9 cellular contexts compared by ENCODE assay signal in genomic region chr19:48745208-48745995, GRCh38. TPM values are rescaled to one million over a fixed set of nuclear protein-coding genes. Genes with fewer than 3 reads are reported as not detected.
A peak's percentile ranks its signal among the peaks of the same experiment; 100 is the strongest.
DNase-seq lines count a peak whose midpoint lies in the region; ATAC-seq and TF ChIP-seq lines count a peak whose summit lies in the region.
"Had no signal": no experiment of that assay in that cellular context is flagged by ENCODE, and none has a peak within 500 bp of the region (broad histone marks: within the 10 kb centered on the region; RNA-seq: fewer than 3 reads in every experiment).

No MANE protein-coding gene starts in this region.

- peak; percentile 48 for ATAC-seq in Right ventricle myocardium inferior
- ATAC-seq in GM19455 (IDR thresholded peaks at IDR 0.05; ENCODE audit: unreplicated experiment) = no peak
- ATAC-seq in GM21367 (IDR thresholded peaks at IDR 0.05; ENCODE audit: unreplicated experiment) = no peak

- no peak for TF ChIP-seq CTCF in left ventricle myocardium inferior (IDR thresholded peaks at IDR 0.05; ENCODE audit: borderline replicate concordance)

- DNase-seq in Right ventricle myocardium inferior (ENCODE audit: missing footprints) = no peak
- DNase-seq in left ventricle myocardium inferior = no peak
- DNase-seq in NCI-H446 (lab: John Stamatoyannopoulos, UW) = peak; percentile 44 to 79
- DNase-seq in activated CD4-positive, alpha-beta T cell treated with anti-CD3 and anti-CD28 coated beads, Interleukin-2, amount 10 ng/mL, durations not matched to agents 7 days and 5 days = peak; percentile 67
- DNase-seq in erythroblast (lab: John Stamatoyannopoulos, UW) = peak; percentile 81 to 86
- DNase-seq in nucleus accumbens (lab: John Stamatoyannopoulos, UW) = peak in 49 of 56 donors; percentile 3 to 78 (median 37)

- H3K9me3 Mint-ChIP-seq in activated CD4-positive, alpha-beta T cell treated with anti-CD3 and anti-CD28 coated beads, Interleukin-2, amount 10 ng/mL, durations not matched to agents 7 days and 5 days = no peaks in the 10 kb centered on the region
- H3K9me3 Mint-ChIP-seq: activated naive CD4-positive, alpha-beta T cell treated with anti-CD3 and anti-CD28 coated beads, Interleukin-2, amount 50 U/mL, for 24 hours had no signal

- no peak overlapping the region for H3K4me3 ChIP-seq in left ventricle myocardium inferior

- H3K27ac ChIP-seq in left ventricle myocardium inferior (replicated peaks) = no peak overlapping the region

- POLR2A ChIA-PET in activated CD4-positive, alpha-beta T cell treated with anti-CD3 and anti-CD28 coated beads, Interleukin-2, amount 10 ng/mL, durations not matched to agents 7 days and 5 days (lab: Charles Lee) = no interaction called here

- peaks cover 16% of the 10 kb centered on the region for H3K27me3 Mint-ChIP-seq in activated CD4-positive, alpha-beta T cell treated with anti-CD3 and anti-CD28 coated beads, Interleukin-2, amount 10 ng/mL, durations not matched to agents 7 days and 5 days

- H3K9me3 ChIP-seq in left ventricle myocardium inferior (replicated peaks) = no peaks in the 10 kb centered on the region

- H3K4me1 Mint-ChIP-seq in activated CD4-positive, alpha-beta T cell treated with anti-CD3 and anti-CD28 coated beads, Interleukin-2, amount 10 ng/mL, durations not matched to agents 7 days and 5 days = peaks cover 25% of the 10 kb centered on the region

- no peak for TF ChIP-seq POLR2A in erythroblast (IDR thresholded peaks at IDR 0.05; ENCODE audit: low read length)

- no peaks in the 10 kb centered on the region for H3K36me3 Mint-ChIP-seq in activated CD4-positive, alpha-beta T cell treated with anti-CD3 and anti-CD28 coated beads, Interleukin-2, amount 10 ng/mL, durations not matched to agents 7 days and 5 days (ENCODE audit: low read depth)
- H3K36me3 Mint-ChIP-seq: activated naive CD4-positive, alpha-beta T cell treated with anti-CD3 and anti-CD28 coated beads, Interleukin-2, amount 50 U/mL, for 24 hours had no signal

- H3K4me1 ChIP-seq in left ventricle myocardium inferior = peaks cover 31% of the 10 kb centered on the region

- no peak overlapping the region for H3K27ac Mint-ChIP-seq in activated CD4-positive, alpha-beta T cell treated with anti-CD3 and anti-CD28 coated beads, Interleukin-2, amount 10 ng/mL, durations not matched to agents 7 days and 5 days

- intact Hi-C loops in Right ventricle myocardium inferior (cut with DNase I) = no loop called here
- intact Hi-C loops in left ventricle myocardium inferior (cut with micrococcal nuclease) = loop anchor here (10.0 kb wide), 1 partner anchor 101 kb away; the partner anchor contains the start of gene CA11

- peaks cover 12% of the 10 kb centered on the region for H3K27me3 ChIP-seq in left ventricle myocardium inferior (ENCODE audit: low read depth)

- CTCF ChIA-PET in activated CD4-positive, alpha-beta T cell treated with anti-CD3 and anti-CD28 coated beads, Interleukin-2, amount 10 ng/mL, durations not matched to agents 7 days and 5 days (lab: Charles Lee) = no interaction called here

- peaks cover 4% of the 10 kb centered on the region for H3K36me3 ChIP-seq in left ventricle myocardium inferior

- H3K4me3 Mint-ChIP-seq in activated CD4-positive, alpha-beta T cell treated with anti-CD3 and anti-CD28 coated beads, Interleukin-2, amount 10 ng/mL, durations not matched to agents 7 days and 5 days = no peak overlapping the region
- H3K4me3 Mint-ChIP-seq: activated naive CD4-positive, alpha-beta T cell treated with anti-CD3 and anti-CD28 coated beads, Interleukin-2, amount 50 U/mL, for 24 hours had no signal

RNA-seq across cellular contexts. Expression of gene IZUMO1, which starts 1.3 kb away (rescaled TPM):
- 0.49 TPM for total RNA-seq in Right ventricle myocardium inferior
- total RNA-seq in left ventricle myocardium inferior = 0.60 TPM
- total RNA-seq in activated CD4-positive, alpha-beta T cell treated with anti-CD3 and anti-CD28 coated beads, Interleukin-2, amount 10 ng/mL, durations not matched to agents 7 days and 5 days = under 1 TPM in 1 of 2 experiments, not detected in 1; 0.10 TPM

RNA-seq across cellular contexts. Expression of gene RASIP1, which starts 5.0 kb away (rescaled TPM):
- total RNA-seq in Right ventricle myocardium inferior = 15.3 TPM
- total RNA-seq in left ventricle myocardium inferior = 13.9 TPM
- total RNA-seq in activated CD4-positive, alpha-beta T cell treated with anti-CD3 and anti-CD28 coated beads, Interleukin-2, amount 10 ng/mL, durations not matched to agents 7 days and 5 days = under 1 TPM; 0.31 to 0.50 TPM

RNA-seq across cellular contexts. Expression of gene FUT1, which starts 7.0 kb away (rescaled TPM):
- total RNA-seq in Right ventricle myocardium inferior (2.1 TPM), left ventricle myocardium inferior (1.8 TPM)
- total RNA-seq in activated CD4-positive, alpha-beta T cell treated with anti-CD3 and anti-CD28 coated beads, Interleukin-2, amount 10 ng/mL, durations not matched to agents 7 days and 5 days = under 1 TPM; 0.10 to 0.23 TPM

RNA-seq across cellular contexts. Expression of gene FGF21, which starts 9.9 kb away (rescaled TPM):
- total RNA-seq in Right ventricle myocardium inferior (not detected), left ventricle myocardium inferior (not detected)
- not detected for total RNA-seq in activated CD4-positive, alpha-beta T cell treated with anti-CD3 and anti-CD28 coated beads, Interleukin-2, amount 10 ng/mL, durations not matched to agents 7 days and 5 days

RNA-seq across cellular contexts. Expression of gene MAMSTR, which starts 25.9 kb away (rescaled TPM):
- 4.2 TPM for total RNA-seq in Right ventricle myocardium inferior
- total RNA-seq in left ventricle myocardium inferior = 1.8 TPM
- total RNA-seq in activated CD4-positive, alpha-beta T cell treated with anti-CD3 and anti-CD28 coated beads, Interleukin-2, amount 10 ng/mL, durations not matched to agents 7 days and 5 days = 1 to 10 TPM; 1.1 to 1.5 TPM

Comparison
In these comparisons a context has a peak if more than half of its experiments do, and no peak if none do; other contexts are left out.
1. DNase-seq: peak in NCI-H446 (2 of 2), activated CD4-positive, alpha-beta T cell treated with anti-CD3 and anti-CD28 coated beads, Interleukin-2, amount 10 ng/mL, durations not matched to agents 7 days and 5 days (single experiment), erythroblast (2 of 2) and nucleus accumbens (49 of 56); none in Right ventricle myocardium inferior (single experiment) and left ventricle myocardium inferior (single experiment).